1 cellular context compared by ENCODE assay signal in genomic region chr19:35247526-35248309, GRCh38.
TF ChIP-seq lines count a peak whose summit lies in the region.

No MANE protein-coding gene starts in this region.

TF ChIP-seq in HEK293, 187 proteins besides CTCF, POLR2A, EP300 and RAD21 (continued from another document and continues in another):
- TF ChIP-seq ZFP69B (tag by site-specific recombination; IDR thresholded peaks at IDR 0.05): peak; percentile 95
- TF ChIP-seq ZNF785 (tag by site-specific recombination; IDR thresholded peaks at IDR 0.05): 0 out of 2 replicates have a peak, but pooled peaks have one; percentile 18
- peak; percentile 72 for TF ChIP-seq ZNF324 (tag by site-specific recombination; IDR thresholded peaks at IDR 0.05)
- 0 out of 2 replicates have a peak, but pooled peaks have one; percentile 22 for TF ChIP-seq ZNF148 (tag by site-specific recombination; IDR thresholded peaks at IDR 0.05; ENCODE audit: borderline replicate concordance)
- peak; percentile 63 for TF ChIP-seq ZIC2 (tag by site-specific recombination; IDR thresholded peaks at IDR 0.05)
- TF ChIP-seq ZNF654 (tag by site-specific recombination; IDR thresholded peaks at IDR 0.05; ENCODE audit: low read depth): peak; percentile 46
- no peak for TF ChIP-seq ZNF18 (tag by site-specific recombination; IDR thresholded peaks at IDR 0.05)
- TF ChIP-seq ZNF211 (tag by site-specific recombination; IDR thresholded peaks at IDR 0.05; ENCODE audit: low read depth): no peak
- peak; percentile 82 for TF ChIP-seq KLF9 (tag by site-specific recombination; IDR thresholded peaks at IDR 0.05; ENCODE audit: low read depth)
- TF ChIP-seq ZNF174 (tag by site-specific recombination; IDR thresholded peaks at IDR 0.05): peak; percentile 97
- no peak for TF ChIP-seq ZNF223 (tag by site-specific recombination; IDR thresholded peaks at IDR 0.05)
- TF ChIP-seq ATF2 (tag by site-specific recombination; IDR thresholded peaks at IDR 0.05; ENCODE audit: low read depth): 0 out of 2 replicates have a peak, but pooled peaks have one; percentile 2
- TF ChIP-seq ZNF248 (tag by site-specific recombination; IDR thresholded peaks at IDR 0.05): no peak
- 0 out of 2 replicates have a peak, but pooled peaks have one; percentile 66 for TF ChIP-seq ZNF580 (tag by site-specific recombination; IDR thresholded peaks at IDR 0.05)
- peak; percentile 62; the same call in 1 of the 2 replicates for TF ChIP-seq ZSCAN30 (tag by site-specific recombination; IDR thresholded peaks at IDR 0.05)
- no peak for TF ChIP-seq RBAK (tag by site-specific recombination; IDR thresholded peaks at IDR 0.05)
- TF ChIP-seq ZNF792 (tag by site-specific recombination; IDR thresholded peaks at IDR 0.05): no peak
- 0 out of 2 replicates have a peak, but pooled peaks have one; percentile 34 for TF ChIP-seq GLI2 (tag by site-specific recombination; IDR thresholded peaks at IDR 0.05; ENCODE audit: borderline replicate concordance, low read depth)
- no peak for TF ChIP-seq ZNF548 (tag by site-specific recombination; IDR thresholded peaks at IDR 0.05)
- peak; percentile 52 for TF ChIP-seq SP2 (tag by site-specific recombination; IDR thresholded peaks at IDR 0.05)
- peak; percentile 96; the same call in 1 of the 2 replicates for TF ChIP-seq ZNF600 (tag by site-specific recombination; IDR thresholded peaks at IDR 0.05)
- TF ChIP-seq ZNF24 (tag by site-specific recombination; IDR thresholded peaks at IDR 0.05): 0 out of 2 replicates have a peak, but pooled peaks have one; percentile 16
- TF ChIP-seq ZBTB21 (tag by site-specific recombination; IDR thresholded peaks at IDR 0.05): peak; percentile 69
- peak; percentile 95 for TF ChIP-seq PRDM1 (tag by site-specific recombination; IDR thresholded peaks at IDR 0.05)
- TF ChIP-seq ZNF621 (tag by site-specific recombination; IDR thresholded peaks at IDR 0.05): no peak
- no peak for TF ChIP-seq ZNF366 (tag by site-specific recombination; conservative IDR thresholded peaks at IDR 0.05)
- peak; percentile 54; the same call in 1 of the 2 replicates for TF ChIP-seq ZNF280D (tag by site-specific recombination; IDR thresholded peaks at IDR 0.05)
- TF ChIP-seq KLF8 (tag by site-specific recombination; IDR thresholded peaks at IDR 0.05): peak; percentile 32
- peak; percentile 48; the same call in 1 of the 2 replicates for TF ChIP-seq ZNF677 (tag by site-specific recombination; IDR thresholded peaks at IDR 0.05)
- TF ChIP-seq HIC1 (tag by site-specific recombination; IDR thresholded peaks at IDR 0.05): peak; percentile 49; the same call in 1 of the 2 replicates
- TF ChIP-seq ZNF704 (tag by site-specific recombination; IDR thresholded peaks at IDR 0.05): no peak
- TF ChIP-seq HOXD13 (CRISPR knock-in tag; IDR thresholded peaks at IDR 0.05; ENCODE audit: borderline replicate concordance): no peak
- TF ChIP-seq ZNF266 (tag by site-specific recombination; IDR thresholded peaks at IDR 0.05; ENCODE audit: low read depth): peak; percentile 71; the same call in 1 of the 2 replicates
- TF ChIP-seq ZNF670 (tag by site-specific recombination; IDR thresholded peaks at IDR 0.05; ENCODE audit: low read depth): no peak
- TF ChIP-seq ZNF391 (tag by site-specific recombination; IDR thresholded peaks at IDR 0.05; ENCODE audit: borderline replicate concordance, low read depth): 0 out of 2 replicates have a peak, but pooled peaks have one; percentile 33
- TF ChIP-seq ZNF660 (tag by site-specific recombination; IDR thresholded peaks at IDR 0.05): peak; percentile 91
- no peak for TF ChIP-seq ZNF549 (tag by site-specific recombination; IDR thresholded peaks at IDR 0.05)
- TF ChIP-seq SCRT2 (tag by site-specific recombination; IDR thresholded peaks at IDR 0.05): no peak
- no peak for TF ChIP-seq ZNF112 (tag by site-specific recombination; IDR thresholded peaks at IDR 0.05)
- TF ChIP-seq GLIS1 (tag by site-specific recombination; IDR thresholded peaks at IDR 0.05): peak; percentile 55
- TF ChIP-seq ZNF16 (tag by site-specific recombination; IDR thresholded peaks at IDR 0.05; ENCODE audit: low read depth): no peak
- peak; percentile 66 for TF ChIP-seq KLF10 (tag by site-specific recombination; IDR thresholded peaks at IDR 0.05)
- peak; percentile 72 for TF ChIP-seq PRDM10 (tag by site-specific recombination; IDR thresholded peaks at IDR 0.05)
- peak; percentile 60 for TF ChIP-seq ZBTB26 (tag by site-specific recombination; optimal IDR thresholded peaks at IDR 0.05)
- TF ChIP-seq TRIM28 (IDR thresholded peaks at IDR 0.05; ENCODE audit: borderline replicate concordance, low read length): no peak; the same call in 1 of the 2 replicates
